1 cellular context compared by ENCODE assay signal in genomic region chr1:101128211-101128727, GRCh38.
A peak's percentile ranks its signal among the peaks of the same experiment; 100 is the strongest.
TF ChIP-seq lines count a peak whose summit lies in the region.

No MANE protein-coding gene starts in this region.

TF ChIP-seq in K562, 482 proteins besides CTCF, POLR2A, EP300 and RAD21 (continued from another document):
- TF ChIP-seq AFF1 (IDR thresholded peaks at IDR 0.05; ENCODE audit: low read depth in 1 of 2, partially characterized antibody in 2 of 2), result peak in 1 of 2 experiments; percentile 64
- TF ChIP-seq STAT5A (IDR thresholded peaks at IDR 0.05; ENCODE audit: borderline replicate concordance, low read length), result peak; percentile 89
- peak; percentile 89 for TF ChIP-seq SOX6 (IDR thresholded peaks at IDR 0.05)
- TF ChIP-seq SMARCE1 (IDR thresholded peaks at IDR 0.05), result peak; percentile 93
- peak; percentile 78 for TF ChIP-seq NFE2 (IDR thresholded peaks at IDR 0.05; ENCODE audit: low read depth)
- TF ChIP-seq PHF20 (IDR thresholded peaks at IDR 0.05; ENCODE audit: partially characterized antibody), result peak; percentile 25
- TF ChIP-seq ATF7 (IDR thresholded peaks at IDR 0.05), result peak; percentile 76
- peak; percentile 44; the same call in 1 of the 2 replicates for TF ChIP-seq L3MBTL2 (IDR thresholded peaks at IDR 0.05)
- peak; percentile 80 for TF ChIP-seq FOXM1 (IDR thresholded peaks at IDR 0.05; ENCODE audit: low read depth)
- TF ChIP-seq FOXM1 (CRISPR knock-in tag; IDR thresholded peaks at IDR 0.05; ENCODE audit: low read depth), result no peak
- TF ChIP-seq TRIM24 (IDR thresholded peaks at IDR 0.05), result peak; percentile 62 to 74; a peak in 2 of 4 replicates
- TF ChIP-seq MBD2 (IDR thresholded peaks at IDR 0.05; ENCODE audit: borderline replicate concordance, low read depth), result peak; percentile 44; the same call in 1 of the 2 replicates
- TF ChIP-seq ZBTB5 (IDR thresholded peaks at IDR 0.05), result no peak
- peak; percentile 92 for TF ChIP-seq TAL1 (IDR thresholded peaks at IDR 0.05)
- peak; percentile 70 for TF ChIP-seq MEIS2 (IDR thresholded peaks at IDR 0.05; ENCODE audit: partially characterized antibody)
- peak; percentile 79 to 92; a peak in 3 of 4 replicates for TF ChIP-seq RCOR1 (IDR thresholded peaks at IDR 0.05; ENCODE audit: borderline replicate concordance in 1 of 2, low read depth in 2 of 2, low read length in 2 of 2)
- no peak for TF ChIP-seq SETDB1 (IDR thresholded peaks at IDR 0.05; ENCODE audit: low read length)
- peak; percentile 66 for TF ChIP-seq NFIC (IDR thresholded peaks at IDR 0.05)
- peak; percentile 80 for TF ChIP-seq SPI1 (IDR thresholded peaks at IDR 0.05; ENCODE audit: borderline replicate concordance, low read depth, low read length)
- TF ChIP-seq ZBTB40 (IDR thresholded peaks at IDR 0.05), result 0 out of 2 replicates have a peak, but pooled peaks have one; percentile 27
- TF ChIP-seq ZBTB40 (CRISPR knock-in tag; IDR thresholded peaks at IDR 0.05), result no peak
- no peak for TF ChIP-seq BRCA1 (IDR thresholded peaks at IDR 0.05)
- no peak for TF ChIP-seq BRCA1 (CRISPR knock-in tag; IDR thresholded peaks at IDR 0.05)
